In the genomic region with DNA sequence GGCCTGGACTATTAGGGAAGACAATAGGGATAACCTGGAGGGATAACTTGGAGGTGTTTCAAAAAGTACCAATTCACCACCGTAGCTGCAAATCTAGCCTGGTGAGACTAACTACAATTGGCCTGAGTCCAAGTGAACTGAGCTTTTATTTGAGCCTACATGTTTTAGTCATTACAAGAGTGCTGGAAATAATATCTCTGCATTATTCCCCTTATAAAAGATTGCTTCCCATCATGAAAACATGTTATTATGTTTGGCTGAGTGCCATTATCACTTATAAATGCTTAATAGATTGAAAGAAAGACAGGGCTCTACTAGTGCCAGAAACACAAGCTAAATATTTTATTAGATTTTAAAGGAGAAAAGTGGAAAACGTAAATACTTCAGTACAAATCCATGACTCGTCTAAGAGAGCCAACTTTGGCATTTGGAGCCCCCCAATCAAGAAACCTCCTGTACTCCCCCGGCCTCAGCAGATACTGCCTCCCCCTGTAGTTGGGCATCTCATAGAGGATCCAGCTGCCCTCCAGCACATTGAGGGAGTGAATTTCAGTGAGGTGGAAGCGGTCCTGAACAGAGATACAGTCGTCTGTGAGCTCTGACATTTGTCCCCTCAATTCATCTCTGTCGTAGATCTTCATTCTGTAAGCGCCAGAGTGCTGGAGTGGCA, we compare ENCODE assay signal across 13 cellular contexts. TPM values are rescaled to one million over a fixed set of nuclear protein-coding genes. Genes with fewer than 3 reads are reported as not detected.
DNase-seq lines count a peak whose midpoint lies in the region; TF ChIP-seq lines count a peak whose summit lies in the region.
"Had no signal": no experiment of that assay in that cellular context is flagged by ENCODE, and none has a peak within 500 bp of the region (broad histone marks: within the 10 kb centered on the region; RNA-seq: fewer than 3 reads in every experiment).

No MANE protein-coding gene starts in this region.

- WGBS in hepatocyte (ENCODE audit: low lambda C conversion rate, missing lambda C conversion rate) = 45% methylated on average over 8 of the region's 8 CpGs
- WGBS in spleen, 5 donors = 64 to 87% (median 78%) methylated on average over 8 of the region's 8 CpGs

- H3K4me3 ChIP-seq in hepatocyte (no peak overlapping the region), spleen (no peak overlapping the region)

- intact Hi-C loops in spleen (cut with DNase I; ENCODE audit: low total_unique reads) = no loop called here

- no peaks in the 10 kb centered on the region for H4K20me1 ChIP-seq in hepatocyte (ENCODE audit: insufficient read depth, poor library complexity, severe bottlenecking)

- no peaks in the 10 kb centered on the region for H3K9me2 ChIP-seq in hepatocyte (replicated peaks; ENCODE audit: insufficient read depth)

- no peak for TF ChIP-seq POLR2A in spleen (IDR thresholded peaks at IDR 0.05)

- peaks cover 5% of the 10 kb centered on the region for H3K9me3 Mint-ChIP-seq in HFFc6

- no peak overlapping the region for H3K27ac Mint-ChIP-seq in HFFc6
- H3K27ac Mint-ChIP-seq: activated CD8-positive, alpha-beta T cell treated with anti-CD3 and anti-CD28 coated beads, Interleukin-2, amount 10 ng/mL, durations not matched to agents 7 days and 5 days; activated naive CD8-positive, alpha-beta T cell treated with anti-CD3 and anti-CD28 coated beads, Interleukin-2, amount 10 ng/mL, durations not matched to agents 7 days and 5 days had no signal

- H3K27ac ChIP-seq in hepatocyte (peak overlapping the region; percentile 13), spleen (no peak overlapping the region)

- H3K27me3 Mint-ChIP-seq in HFFc6 (ENCODE audit: insufficient read depth) = peaks cover 9% of the 10 kb centered on the region
- H3K27me3 Mint-ChIP-seq: activated naive CD8-positive, alpha-beta T cell treated with anti-CD3 and anti-CD28 coated beads, Interleukin-2, amount 10 ng/mL, durations not matched to agents 7 days and 5 days had no signal

- H3K4me1 ChIP-seq in hepatocyte (ENCODE audit: insufficient read depth) (peaks cover 7% of the 10 kb centered on the region), spleen (no peaks in the 10 kb centered on the region)

- H3K4me3 Mint-ChIP-seq in HFFc6 = no peak overlapping the region
- H3K4me3 Mint-ChIP-seq: activated CD8-positive, alpha-beta T cell treated with anti-CD3 and anti-CD28 coated beads, Interleukin-2, amount 10 ng/mL, durations not matched to agents 7 days and 5 days; activated naive CD8-positive, alpha-beta T cell treated with anti-CD3 and anti-CD28 coated beads, Interleukin-2, amount 10 ng/mL, durations not matched to agents 7 days and 5 days had no signal

- H3K4me1 Mint-ChIP-seq in HFFc6 (ENCODE audit: low read depth) = no peaks in the 10 kb centered on the region
- H3K4me1 Mint-ChIP-seq: activated naive CD8-positive, alpha-beta T cell treated with anti-CD3 and anti-CD28 coated beads, Interleukin-2, amount 10 ng/mL, durations not matched to agents 7 days and 5 days had no signal

- H3K27me3 ChIP-seq in hepatocyte (no peaks in the 10 kb centered on the region), spleen (replicated peaks in 1 of 7) (no peaks in the 10 kb centered on the region)

- H3K9me3 ChIP-seq in hepatocyte (ENCODE audit: low read depth) (no peaks in the 10 kb centered on the region), spleen (peaks cover 0 to 10% (median 3%) of the 10 kb centered on the region in 8 donors)

- no peak overlapping the region for H2AFZ ChIP-seq in hepatocyte

- H3K36me3 Mint-ChIP-seq in HFFc6 (ENCODE audit: low read depth) = peaks cover 9% of the 10 kb centered on the region

- H3K4me2 ChIP-seq in hepatocyte = no peak overlapping the region

- no peaks in the 10 kb centered on the region for H3K79me2 ChIP-seq in hepatocyte

- H3K36me3 ChIP-seq in hepatocyte (replicated peaks; ENCODE audit: insufficient read depth, low read depth) = no peaks in the 10 kb centered on the region
- no peaks in the 10 kb centered on the region for H3K36me3 ChIP-seq in spleen

- TF ChIP-seq CTCF in hepatocyte (IDR thresholded peaks at IDR 0.05; ENCODE audit: poor library complexity) (no peak), HFFc6 (IDR thresholded peaks at IDR 0.05) (no peak), spleen (IDR thresholded peaks at IDR 0.05 in 8 of 11, conservative IDR thresholded peaks at IDR 0.05 in 3 of 11) (no peak)

- DNase-seq in DMS153 (lab: John Stamatoyannopoulos, UW) (peak; percentile 87), NCI-H1105 treated with DMSO at 0.1 percent for 48 hours (lab: John Stamatoyannopoulos, UW) (peak; percentile 98), RPMI7951 (ENCODE audit: low read depth) (peak; percentile 8), hepatocyte (ENCODE audit: low spot score) (no peak), germinal center (ENCODE audit: low spot score) (no peak), HFFc6 (no peak), spleen (no peak), kidney glomerular epithelial cell (lab: John Stamatoyannopoulos, UW) (no peak)
- DNase-seq: activated CD8-positive, alpha-beta T cell treated with anti-CD3 and anti-CD28 coated beads, Interleukin-2, amount 10 ng/mL, durations not matched to agents 7 days and 5 days; activated naive CD8-positive, alpha-beta T cell treated with anti-CD3 and anti-CD28 coated beads, Interleukin-2, amount 10 ng/mL, durations not matched to agents 7 days and 5 days; AML-193 had no signal

RNA-seq across cellular contexts. Expression of gene CRYGB, which starts 3.6 kb away (rescaled TPM):
- not detected in 2 replicates for total RNA-seq in RPMI7951 (2014; rRNA removed; shearing (Covaris generic))
- total RNA-seq in hepatocyte = not detected in 2 replicates
- not detected in 2 replicates for polyA plus RNA-seq in hepatocyte
- total RNA-seq in HFFc6 (2021; fragmentation: NEBNext Ultra II Directional; extraction: Animal tissue kit (Norgen Biotek cat#: 25700)) = not detected
- not detected for total RNA-seq in spleen
- not detected for polyA plus RNA-seq in spleen
- total RNA-seq: activated CD8-positive, alpha-beta T cell treated with anti-CD3 and anti-CD28 coated beads, Interleukin-2, amount 10 ng/mL, durations not matched to agents 7 days and 5 days; activated naive CD8-positive, alpha-beta T cell treated with anti-CD3 and anti-CD28 coated beads, Interleukin-2, amount 10 ng/mL, durations not matched to agents 7 days and 5 days; NCI-H460; SK-MEL-5 had no signal

RNA-seq across cellular contexts. Expression of gene CRYGC, which starts 12.8 kb away (rescaled TPM):
- total RNA-seq in RPMI7951 (2014; rRNA removed; shearing (Covaris generic)) = not detected in 2 replicates
- total RNA-seq in hepatocyte = 1.3 TPM in 1 of 2 replicates, not detected in the other
- 1.3 TPM in 2 replicates for polyA plus RNA-seq in hepatocyte
- total RNA-seq in HFFc6 (2021; fragmentation: NEBNext Ultra II Directional; extraction: Animal tissue kit (Norgen Biotek cat#: 25700)) = not detected
- not detected for total RNA-seq in spleen
- polyA plus RNA-seq in spleen = not detected
- total RNA-seq: activated CD8-positive, alpha-beta T cell treated with anti-CD3 and anti-CD28 coated beads, Interleukin-2, amount 10 ng/mL, durations not matched to agents 7 days and 5 days; activated naive CD8-positive, alpha-beta T cell treated with anti-CD3 and anti-CD28 coated beads, Interleukin-2, amount 10 ng/mL, durations not matched to agents 7 days and 5 days; NCI-H460; SK-MEL-5 had no signal

RNA-seq across cellular contexts. Expression of gene CRYGD, which starts 18.1 kb away (rescaled TPM):
- total RNA-seq in RPMI7951 (2014; rRNA removed; shearing (Covaris generic)) = not detected in 2 replicates
- total RNA-seq in hepatocyte = not detected in 2 replicates
- 0.47 and 0.85 TPM in 2 replicates for polyA plus RNA-seq in hepatocyte
- not detected for total RNA-seq in HFFc6 (2021; fragmentation: NEBNext Ultra II Directional; extraction: Animal tissue kit (Norgen Biotek cat#: 25700))
- total RNA-seq in spleen = not detected
- not detected for polyA plus RNA-seq in spleen
- total RNA-seq: activated CD8-positive, alpha-beta T cell treated with anti-CD3 and anti-CD28 coated beads, Interleukin-2, amount 10 ng/mL, durations not matched to agents 7 days and 5 days; activated naive CD8-positive, alpha-beta T cell treated with anti-CD3 and anti-CD28 coated beads, Interleukin-2, amount 10 ng/mL, durations not matched to agents 7 days and 5 days; NCI-H460; SK-MEL-5 had no signal

RNA-seq across cellular contexts. Expression of gene CRYGA, which starts 21.0 kb away (rescaled TPM):
- total RNA-seq in RPMI7951 (2014; rRNA removed; shearing (Covaris generic)) = not detected in 2 replicates
- not detected in 2 replicates for total RNA-seq in hepatocyte
- polyA plus RNA-seq in hepatocyte = not detected in 2 replicates
- total RNA-seq in HFFc6 (2021; fragmentation: NEBNext Ultra II Directional; extraction: Animal tissue kit (Norgen Biotek cat#: 25700)) = not detected
- not detected for total RNA-seq in spleen
- polyA plus RNA-seq in spleen = not detected
- total RNA-seq: activated CD8-positive, alpha-beta T cell treated with anti-CD3 and anti-CD28 coated beads, Interleukin-2, amount 10 ng/mL, durations not matched to agents 7 days and 5 days; activated naive CD8-positive, alpha-beta T cell treated with anti-CD3 and anti-CD28 coated beads, Interleukin-2, amount 10 ng/mL, durations not matched to agents 7 days and 5 days; NCI-H460; SK-MEL-5 had no signal

RNA-seq across cellular contexts. Expression of gene C2orf80, which starts 47.4 kb away (rescaled TPM):
- total RNA-seq in RPMI7951 (2014; rRNA removed; shearing (Covaris generic)) = not detected in 2 replicates
- total RNA-seq in hepatocyte = not detected in 2 replicates
- polyA plus RNA-seq in hepatocyte = not detected in 2 replicates
- not detected for total RNA-seq in HFFc6 (2021; fragmentation: NEBNext Ultra II Directional; extraction: Animal tissue kit (Norgen Biotek cat#: 25700))
- total RNA-seq in spleen = not detected
- polyA plus RNA-seq in spleen = not detected
- total RNA-seq: activated CD8-positive, alpha-beta T cell treated with anti-CD3 and anti-CD28 coated beads, Interleukin-2, amount 10 ng/mL, durations not matched to agents 7 days and 5 days; activated naive CD8-positive, alpha-beta T cell treated with anti-CD3 and anti-CD28 coated beads, Interleukin-2, amount 10 ng/mL, durations not matched to agents 7 days and 5 days; NCI-H460 had no signal

Comparison
In these comparisons a context has a peak if more than half of its experiments do, and no peak if none do; other contexts are left out.
1. DNase-seq: peak in DMS153 (single experiment), NCI-H1105 treated with DMSO at 0.1 percent for 48 hours (single experiment) and RPMI7951 (single experiment); none in hepatocyte (single experiment), germinal center (single experiment), HFFc6 (single experiment), spleen (single experiment) and kidney glomerular epithelial cell (single experiment).